1 cellular context compared by ENCODE assay signal in the genomic region with DNA sequence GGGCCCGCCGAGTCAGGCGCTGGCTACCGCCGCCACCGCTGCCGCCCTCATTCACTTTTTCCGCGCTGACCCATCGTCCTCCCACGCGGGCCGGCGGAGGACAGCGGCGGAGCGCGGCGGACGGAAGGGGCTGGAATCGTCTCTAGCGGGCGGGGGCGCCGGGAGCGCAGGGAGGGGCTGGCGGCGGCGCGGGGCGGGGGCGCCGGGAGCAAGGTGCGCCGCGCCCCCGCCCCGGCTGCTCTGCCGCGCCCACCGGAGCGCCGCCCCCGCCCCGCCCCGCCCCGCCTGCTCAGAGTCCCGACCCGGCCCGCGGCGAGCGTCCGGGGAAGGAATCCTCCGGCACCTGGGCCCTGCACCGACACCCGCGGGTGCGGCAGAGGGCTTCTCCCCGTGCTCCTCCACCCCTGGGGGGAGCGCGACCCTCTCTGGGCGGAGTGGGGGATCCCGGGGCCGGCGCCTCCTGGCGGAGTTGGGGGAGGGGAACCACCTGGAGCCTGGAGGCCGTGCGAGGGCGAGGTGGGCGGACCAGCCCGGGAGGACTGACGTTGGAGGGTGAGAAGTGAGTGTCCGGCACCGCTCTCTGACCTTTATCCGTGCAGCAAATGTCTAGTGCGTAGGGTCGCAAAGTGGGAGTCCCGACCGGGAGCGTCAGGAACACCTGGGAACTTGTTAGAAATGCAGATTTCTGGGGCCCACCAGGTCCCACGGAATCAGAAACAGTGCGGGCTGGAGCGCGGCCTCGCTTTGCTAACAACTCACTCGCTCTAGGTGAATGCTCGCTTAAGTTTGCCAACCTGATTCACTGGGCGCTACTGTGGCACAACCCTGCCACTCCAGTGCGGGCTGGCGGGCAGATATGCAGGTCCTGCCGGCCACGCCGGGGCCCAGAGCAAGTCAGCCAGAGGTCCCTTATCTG.
TF ChIP-seq lines count a peak whose summit lies in the region.

A gene with protein sequence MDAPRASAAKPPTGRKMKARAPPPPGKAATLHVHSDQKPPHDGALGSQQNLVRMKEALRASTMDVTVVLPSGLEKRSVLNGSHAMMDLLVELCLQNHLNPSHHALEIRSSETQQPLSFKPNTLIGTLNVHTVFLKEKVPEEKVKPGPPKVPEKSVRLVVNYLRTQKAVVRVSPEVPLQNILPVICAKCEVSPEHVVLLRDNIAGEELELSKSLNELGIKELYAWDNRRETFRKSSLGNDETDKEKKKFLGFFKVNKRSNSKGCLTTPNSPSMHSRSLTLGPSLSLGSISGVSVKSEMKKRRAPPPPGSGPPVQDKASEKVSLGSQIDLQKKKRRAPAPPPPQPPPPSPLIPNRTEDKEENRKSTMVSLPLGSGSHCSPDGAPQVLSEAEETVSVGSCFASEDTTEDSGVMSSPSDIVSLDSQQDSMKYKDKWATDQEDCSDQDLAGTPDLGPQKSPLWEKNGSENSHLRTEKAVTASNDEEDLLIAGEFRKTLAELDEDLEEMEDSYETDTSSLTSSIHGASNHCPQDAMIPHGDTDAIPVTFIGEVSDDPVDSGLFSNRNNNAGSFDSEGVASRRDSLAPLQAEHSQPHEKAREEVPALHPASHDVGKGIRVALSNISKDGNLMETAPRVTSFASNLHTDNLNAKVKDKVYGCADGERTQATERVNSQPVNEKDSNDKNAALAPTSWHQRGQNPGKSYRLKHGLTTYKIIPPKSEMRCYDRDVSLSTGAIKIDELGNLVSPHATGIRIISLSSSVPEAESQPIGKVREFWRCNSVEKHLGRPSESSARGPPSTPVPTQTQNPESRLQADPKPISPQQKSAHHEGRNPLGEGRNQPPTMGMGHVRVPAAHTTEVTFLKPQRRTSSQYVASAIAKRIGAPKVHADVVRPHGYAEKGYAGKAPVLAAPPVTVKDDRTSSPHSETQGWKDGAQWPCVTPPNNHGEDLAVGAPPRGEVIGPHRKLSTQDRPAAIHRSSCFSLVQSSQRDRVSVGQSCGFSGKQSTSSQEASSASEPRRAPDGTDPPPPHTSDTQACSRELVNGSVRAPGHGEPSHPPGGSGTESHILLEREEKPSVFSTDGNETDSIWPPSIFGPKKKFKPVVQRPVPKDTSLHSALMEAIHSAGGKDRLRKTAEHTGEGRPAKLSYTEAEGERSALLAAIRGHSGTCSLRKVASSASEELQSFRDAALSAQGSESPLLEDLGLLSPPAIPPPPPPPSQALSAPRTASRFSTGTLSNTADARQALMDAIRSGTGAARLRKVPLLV (minus strand): TSS at position 144 of the 916 bp plus-strand sequence. CDS start 176 bp downstream, outside the sequence.

TF ChIP-seq in WTC11, 78 proteins besides CTCF, POLR2A, EP300 and RAD21 (continued from another document):
- TF ChIP-seq MAX (CRISPR knock-in tag; IDR thresholded peaks at IDR 0.05) (peak; percentile 49; the same call in 1 of the 2 replicates), CREM (CRISPR knock-in tag; IDR thresholded peaks at IDR 0.05) (no peak)
- TF ChIP-seq, protein P1, sequence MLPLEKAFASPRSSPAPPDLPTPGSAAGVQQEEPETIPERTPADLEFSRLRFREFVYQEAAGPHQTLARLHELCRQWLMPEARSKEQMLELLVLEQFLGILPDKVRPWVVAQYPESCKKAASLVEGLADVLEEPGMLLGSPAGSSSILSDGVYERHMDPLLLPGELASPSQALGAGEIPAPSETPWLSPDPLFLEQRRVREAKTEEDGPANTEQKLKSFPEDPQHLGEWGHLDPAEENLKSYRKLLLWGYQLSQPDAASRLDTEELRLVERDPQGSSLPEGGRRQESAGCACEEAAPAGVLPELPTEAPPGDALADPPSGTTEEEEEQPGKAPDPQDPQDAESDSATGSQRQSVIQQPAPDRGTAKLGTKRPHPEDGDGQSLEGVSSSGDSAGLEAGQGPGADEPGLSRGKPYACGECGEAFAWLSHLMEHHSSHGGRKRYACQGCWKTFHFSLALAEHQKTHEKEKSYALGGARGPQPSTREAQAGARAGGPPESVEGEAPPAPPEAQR (CRISPR knock-in tag; IDR thresholded peaks at IDR 0.05) = no peak
